In genomic region chr3:122458992-122459391, GRCh38 we compare ENCODE assay signal across 8 cellular contexts. TPM values are rescaled to one million over a fixed set of nuclear protein-coding genes. Genes with fewer than 3 reads are reported as not detected.
DNase-seq lines count a peak whose midpoint lies in the region; ATAC-seq and TF ChIP-seq lines count a peak whose summit lies in the region.

No MANE protein-coding gene starts in this region.

- 62 to 78% methylated on average over 4 of the region's 4 CpGs for WGBS in heart right ventricle, 2 donors
- 59% methylated on average over 4 of the region's 4 CpGs for WGBS in right cardiac atrium

- no peaks in the 10 kb centered on the region for H3K9me3 ChIP-seq in heart right ventricle
- H3K9me3 ChIP-seq in right cardiac atrium (ENCODE audit: control insufficient read depth, low read length), result no peaks in the 10 kb centered on the region
- H3K9me3 ChIP-seq in uterus, result no peaks in the 10 kb centered on the region

- H3K36me3 ChIP-seq in heart right ventricle, result peaks cover 0 to 100% (median 32%) of the 10 kb centered on the region in 9 donors
- no peaks in the 10 kb centered on the region for H3K36me3 ChIP-seq in uterus

- no peak overlapping the region for H3K4me3 ChIP-seq in heart right ventricle
- H3K4me3 ChIP-seq in right cardiac atrium (ENCODE audit: low read length), result no peak overlapping the region
- no peak overlapping the region for H3K4me3 ChIP-seq in uterus

- peak in 1 of 2 donors; percentile 18 for DNase-seq in heart right ventricle
- DNase-seq in right cardiac atrium, result no peak
- peak; percentile 61 for DNase-seq in RKO (ENCODE audit: low spot score)
- DNase-seq in globus pallidus (ENCODE audit: low spot score), result peak; percentile 14
- no peak for DNase-seq in uterus
- DNase-seq in NCI-H1436 treated with DMSO at 0.1 percent for 48 hours (lab: John Stamatoyannopoulos, UW), result no peak
- no peak for DNase-seq in DMS153 treated with DMSO at 0.1 percent for 48 hours (lab: John Stamatoyannopoulos, UW; ENCODE audit: unreplicated experiment)

- H3K27ac ChIP-seq in heart right ventricle (no peak overlapping the region), right cardiac atrium (ENCODE audit: low read length) (no peak overlapping the region), uterus (no peak overlapping the region)

- intact Hi-C loops in heart right ventricle (cut with DNase I), result loop anchor here in 4 of 10 donors (5.0 to 10.0 kb wide), 3 partner anchors 56 to 218 kb away; partner anchors contain the start of gene KPNA1 (in 1 of the 4)
- intact Hi-C loops in right cardiac atrium (cut with DNase I), result loop anchor here in 1 of 4 donors (5.0 kb wide), 1 partner anchor 218 kb away; no protein-coding TSS in a partner anchor
- intact Hi-C loops in uterus (cut with DNase I; ENCODE audit: low total_unique reads), result no loop called here

- H3K27me3 ChIP-seq in heart right ventricle (no peaks in the 10 kb centered on the region), right cardiac atrium (ENCODE audit: control insufficient read depth, insufficient read depth) (no peaks in the 10 kb centered on the region), uterus (no peaks in the 10 kb centered on the region)

- no peaks in the 10 kb centered on the region for H3K4me1 ChIP-seq in heart right ventricle
- H3K4me1 ChIP-seq in right cardiac atrium (ENCODE audit: control insufficient read depth, insufficient read depth, low read length), result no peaks in the 10 kb centered on the region
- no peaks in the 10 kb centered on the region for H3K4me1 ChIP-seq in uterus

- ATAC-seq in heart right ventricle (no peak), right cardiac atrium (no peak), GM21576 (IDR thresholded peaks at IDR 0.05; ENCODE audit: unreplicated experiment) (no peak)

- peak in 8 of 9 donors; percentile 20 to 59 (median 46) for TF ChIP-seq CTCF in heart right ventricle (IDR thresholded peaks at IDR 0.05)
- peak; percentile 29 to 41 (median 32) for TF ChIP-seq CTCF in uterus (IDR thresholded peaks at IDR 0.05)

- no peak for TF ChIP-seq POLR2A in uterus (IDR thresholded peaks at IDR 0.05)

RNA-seq across cellular contexts. Expression of gene WDR5B, which starts 43.1 kb away (rescaled TPM):
- total RNA-seq in heart right ventricle (1 to 10 TPM; 2.1 to 3.9 (median 2.9) TPM), right cardiac atrium (1 to 10 TPM; 3.3 to 4.0 (median 3.8) TPM), uterus (1 to 10 TPM; 2.4 to 9.8 (median 4.7) TPM)
- polyA plus RNA-seq in heart right ventricle (1 to 10 TPM; 1.8 TPM), right cardiac atrium (2.0 TPM)

RNA-seq across cellular contexts. Expression of gene KPNA1, which starts 55.7 kb away (rescaled TPM):
- 100 to 1,000 TPM in 3 of 10 donors, 10 to 100 TPM in 7; 71.0 to 121 (median 86.9) TPM for total RNA-seq in heart right ventricle
- 10 to 100 TPM; 14.5 to 14.8 TPM for polyA plus RNA-seq in heart right ventricle
- 10 to 100 TPM; 50.1 to 66.9 (median 51.8) TPM for total RNA-seq in right cardiac atrium
- 12.7 TPM for polyA plus RNA-seq in right cardiac atrium
- 10 to 100 TPM; 37.4 to 88.3 (median 46.4) TPM for total RNA-seq in uterus

Comparison
In these comparisons a context has a peak if more than half of its experiments do, and no peak if none do; other contexts are left out.
1. DNase-seq: peak in RKO (single experiment) and globus pallidus (single experiment); none in right cardiac atrium (0 of 3), uterus (0 of 2), NCI-H1436 treated with DMSO at 0.1 percent for 48 hours (single experiment) and DMS153 treated with DMSO at 0.1 percent for 48 hours (single experiment).